14 cellular contexts compared by ENCODE assay signal in the genomic region with DNA sequence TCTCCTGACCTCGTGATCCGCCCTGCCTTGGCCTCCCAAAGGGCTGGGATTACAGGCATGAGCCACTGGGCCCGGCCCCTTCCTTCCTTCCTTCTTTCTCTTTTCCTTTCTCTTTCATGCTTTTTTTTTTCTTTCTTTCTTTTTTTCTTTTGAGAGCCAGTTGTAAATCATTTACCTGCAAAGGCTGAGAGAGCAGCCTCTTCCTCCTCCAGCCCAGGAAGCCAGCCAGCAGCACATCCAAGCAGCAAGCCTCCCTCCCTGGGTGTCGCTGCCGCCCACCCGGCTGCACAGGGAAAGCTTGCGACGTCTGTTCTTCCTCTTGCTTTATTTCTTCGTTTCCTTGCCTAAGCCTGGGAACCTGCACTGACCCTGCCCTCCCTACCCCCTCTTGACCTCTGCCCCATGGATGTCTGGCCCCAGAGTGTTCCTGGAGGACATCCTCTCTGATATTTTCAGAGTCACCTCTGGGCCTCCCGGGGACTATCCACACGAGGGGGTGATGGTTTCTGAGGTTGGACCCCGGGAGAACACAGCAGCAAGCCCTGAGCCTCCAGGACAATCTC.
DNase-seq lines count a peak whose midpoint lies in the region; ATAC-seq and TF ChIP-seq lines count a peak whose summit lies in the region.
"Had no signal": no experiment of that assay in that cellular context is flagged by ENCODE, and none has a peak within 500 bp of the region (broad histone marks: within the 10 kb centered on the region; RNA-seq: fewer than 3 reads in every experiment).

No MANE protein-coding gene starts in this region.

- H3K9me2 ChIP-seq in GM23338 (ENCODE audit: insufficient read depth) = no peaks in the 10 kb centered on the region

- H3K27ac Mint-ChIP-seq in CD14-positive monocyte (peak overlapping the region; percentile 29 to 84 (median 75)), GM23338 (no peak overlapping the region)
- H3K27ac Mint-ChIP-seq in dendritic cell treated with granulocyte-macrophage colony-stimulating factor and Interleukin-4, amounts not matched to agents 40 ng/mL and 50 ng/mL, for 4 days = no peak overlapping the region
- H3K27ac Mint-ChIP-seq: activated T-helper 17 cell treated with anti-CD3 and anti-CD28 coated beads, Interleukin-2, amount 50 U/mL, for 72 hours had no signal

- H4K20me1 ChIP-seq in GM23338 (replicated peaks; ENCODE audit: insufficient read depth) = no peaks in the 10 kb centered on the region

- H3K4me3 ChIP-seq in GM23338 (no peak overlapping the region), mucosa of rectum (ENCODE audit: low read length in 2 of 2) (peak overlapping the region in 1 of 2 donors; percentile 10), spleen (no peak overlapping the region)
- H3K4me3 ChIP-seq: heart left ventricle, lung had no signal

- DNase-seq in CD14-positive monocyte (ENCODE audit: low spot score) = no peak
- no peak for DNase-seq in GM23338 (ENCODE audit: low spot score)
- no peak for DNase-seq in activated T-cell treated with anti-CD3 and anti-CD28 coated beads, Interleukin-2, amount 50 U/mL, for 48 hours
- no peak for DNase-seq in spleen
- no peak for DNase-seq in foreskin keratinocyte
- DNase-seq in NCI-H1092 treated with DMSO at 0.1 percent for 48 hours (lab: John Stamatoyannopoulos, UW) = no peak
- DNase-seq: activated CD4-positive, alpha-beta T cell treated with anti-CD3 and anti-CD28 coated beads for 48 hours; heart left ventricle had no signal

- H3K4me2 ChIP-seq in GM23338 = no peak overlapping the region

- 18 to 29% (median 27%) methylated on average over 12 of the region's 12 CpGs for WGBS in spleen, 5 donors

- intact Hi-C loops in CD14-positive monocyte (cut with micrococcal nuclease) = no loop called here
- intact Hi-C loops in dendritic cell treated with granulocyte-macrophage colony-stimulating factor and Interleukin-4, amounts not matched to agents 40 ng/mL and 50 ng/mL, for 4 days (cut with micrococcal nuclease) = no loop called here
- intact Hi-C loops in spleen (cut with DNase I; ENCODE audit: low total_unique reads) = no loop called here

- no peaks in the 10 kb centered on the region for H3K27me3 ChIP-seq in GM23338 (ENCODE audit: insufficient read depth)
- H3K27me3 ChIP-seq in mucosa of rectum (ENCODE audit: control insufficient read depth in 2 of 2, insufficient read depth in 2 of 2, low read length in 2 of 2) = no peaks in the 10 kb centered on the region
- H3K27me3 ChIP-seq in spleen (replicated peaks in 1 of 7) = peaks cover 0 to 19% (median 0%) of the 10 kb centered on the region in 7 donors
- peaks cover 10% of the 10 kb centered on the region for H3K27me3 ChIP-seq in foreskin keratinocyte
- H3K27me3 ChIP-seq: heart left ventricle had no signal

- peak overlapping the region in 1 of 2 donors; percentile 48 for H3K9ac ChIP-seq in mucosa of rectum (ENCODE audit: low read depth in 1 of 2, low read length in 2 of 2)

- H3K36me3 Mint-ChIP-seq in CD14-positive monocyte = no peaks in the 10 kb centered on the region
- H3K36me3 Mint-ChIP-seq in GM23338 (ENCODE audit: low read depth) = no peaks in the 10 kb centered on the region
- H3K36me3 Mint-ChIP-seq in dendritic cell treated with granulocyte-macrophage colony-stimulating factor and Interleukin-4, amounts not matched to agents 40 ng/mL and 50 ng/mL, for 4 days (ENCODE audit: low read depth) = no peaks in the 10 kb centered on the region
- H3K36me3 Mint-ChIP-seq: brain had no signal

- ATAC-seq in GM23338 (no peak), foreskin keratinocyte (no peak)
- ATAC-seq: activated T-helper 17 cell treated with anti-CD3 and anti-CD28 coated beads, Interleukin-2, amount 50 U/mL, for 72 hours; heart left ventricle; SK-N-SH treated with all-trans-retinoic acid at 6 μM for 48 hours had no signal

- H3K9me3 ChIP-seq in mucosa of rectum (ENCODE audit: control insufficient read depth in 2 of 2, low read length in 2 of 2) (no peaks in the 10 kb centered on the region), spleen (no peaks in the 10 kb centered on the region)
- H3K9me3 ChIP-seq: heart left ventricle had no signal

- TF ChIP-seq CTCF in CD14-positive monocyte (IDR thresholded peaks at IDR 0.05) (no peak), GM23338 (conservative IDR thresholded peaks at IDR 0.05; ENCODE audit: low read depth in 2 of 2) (no peak), spleen (IDR thresholded peaks at IDR 0.05 in 8 of 11, conservative IDR thresholded peaks at IDR 0.05 in 3 of 11) (no peak), foreskin keratinocyte (conservative IDR thresholded peaks at IDR 0.05) (no peak)

- H3K27me3 Mint-ChIP-seq in CD14-positive monocyte (ENCODE audit: low read depth in 3 of 3) = peaks cover 0 to 7% (median 1%) of the 10 kb centered on the region in 3 donors
- peaks cover 5% of the 10 kb centered on the region for H3K27me3 Mint-ChIP-seq in GM23338 (ENCODE audit: insufficient read depth, low read depth, poor library complexity)
- peaks cover 10% of the 10 kb centered on the region for H3K27me3 Mint-ChIP-seq in dendritic cell treated with granulocyte-macrophage colony-stimulating factor and Interleukin-4, amounts not matched to agents 40 ng/mL and 50 ng/mL, for 4 days

- TF ChIP-seq POLR2A in spleen (IDR thresholded peaks at IDR 0.05) = no peak

- H3K27ac ChIP-seq in GM23338 (ENCODE audit: low read depth) = no peak overlapping the region
- peak overlapping the region; percentile 75 to 77 for H3K27ac ChIP-seq in mucosa of rectum (ENCODE audit: low read depth in 2 of 2, low read length in 2 of 2)
- H3K27ac ChIP-seq in spleen = no peak overlapping the region
- H3K27ac ChIP-seq in foreskin keratinocyte = no peak overlapping the region
- H3K27ac ChIP-seq: heart left ventricle had no signal

- H3K4me1 Mint-ChIP-seq in CD14-positive monocyte (peaks cover 23% of the 10 kb centered on the region), GM23338 (peaks cover 2% of the 10 kb centered on the region)
- H3K4me1 Mint-ChIP-seq in dendritic cell treated with granulocyte-macrophage colony-stimulating factor and Interleukin-4, amounts not matched to agents 40 ng/mL and 50 ng/mL, for 4 days (ENCODE audit: low read depth) = peaks cover 19% of the 10 kb centered on the region
- H3K4me1 Mint-ChIP-seq: activated T-helper 17 cell treated with anti-CD3 and anti-CD28 coated beads, Interleukin-2, amount 50 U/mL, for 72 hours had no signal

- H3K9me3 Mint-ChIP-seq in CD14-positive monocyte (peaks cover 0 to 2% (median 0%) of the 10 kb centered on the region in 7 donors), GM23338 (no peaks in the 10 kb centered on the region; the same call in 2 of the 3 replicates)
- H3K9me3 Mint-ChIP-seq in dendritic cell treated with granulocyte-macrophage colony-stimulating factor and Interleukin-4, amounts not matched to agents 40 ng/mL and 50 ng/mL, for 4 days = no peaks in the 10 kb centered on the region
- H3K9me3 Mint-ChIP-seq: activated T-helper 17 cell treated with anti-CD3 and anti-CD28 coated beads, Interleukin-2, amount 50 U/mL, for 72 hours had no signal

- H3K36me3 ChIP-seq in GM23338 (ENCODE audit: insufficient read depth) = no peaks in the 10 kb centered on the region
- H3K36me3 ChIP-seq in mucosa of rectum (ENCODE audit: control insufficient read depth in 2 of 2, insufficient read depth in 2 of 2, low read length in 2 of 2) = no peaks in the 10 kb centered on the region
- no peaks in the 10 kb centered on the region for H3K36me3 ChIP-seq in spleen
- H3K36me3 ChIP-seq: heart left ventricle had no signal

- peak overlapping the region; percentile 43; the same call in 1 of the 2 replicates for H2AFZ ChIP-seq in GM23338

- no peaks in the 10 kb centered on the region for H3K79me2 ChIP-seq in GM23338 (replicated peaks; ENCODE audit: insufficient read depth)

- peak overlapping the region; percentile 65 to 93 for H3K4me3 Mint-ChIP-seq in CD14-positive monocyte
- no peak overlapping the region for H3K4me3 Mint-ChIP-seq in GM23338
- H3K4me3 Mint-ChIP-seq in dendritic cell treated with granulocyte-macrophage colony-stimulating factor and Interleukin-4, amounts not matched to agents 40 ng/mL and 50 ng/mL, for 4 days = peak overlapping the region; percentile 1
- H3K4me3 Mint-ChIP-seq: activated T-helper 17 cell treated with anti-CD3 and anti-CD28 coated beads, Interleukin-2, amount 50 U/mL, for 72 hours had no signal

- no peaks in the 10 kb centered on the region for H3K4me1 ChIP-seq in GM23338 (ENCODE audit: insufficient read depth)
- H3K4me1 ChIP-seq in mucosa of rectum (ENCODE audit: control insufficient read depth in 2 of 2, insufficient read depth in 2 of 2, low read length in 2 of 2) = peaks cover 13 to 27% of the 10 kb centered on the region in 2 donors
- H3K4me1 ChIP-seq in spleen = peaks cover 7 to 29% (median 16%) of the 10 kb centered on the region in 6 donors
- H3K4me1 ChIP-seq in foreskin keratinocyte = no peaks in the 10 kb centered on the region

- 0 out of 2 replicates have a peak, but pooled peaks cover 3% of the 10 kb centered on the region for H3F3A ChIP-seq in GM23338 (replicated peaks; ENCODE audit: low read depth)

TF ChIP-seq in GM23338, 12 proteins besides CTCF, POLR2A, EP300 and RAD21 (continues in another document):
- TF ChIP-seq POLR2AphosphoS5 (IDR thresholded peaks at IDR 0.05; ENCODE audit: low read depth) = no peak
- TF ChIP-seq CREB1 (CRISPR knock-in tag; IDR thresholded peaks at IDR 0.05; ENCODE audit: low read depth) = no peak

Comparison
In these comparisons a context has a peak if more than half of its experiments do, and no peak if none do; other contexts are left out.
1. H3K27ac Mint-ChIP-seq: peak in CD14-positive monocyte (7 of 7); none in GM23338 (single experiment) and dendritic cell treated with granulocyte-macrophage colony-stimulating factor and Interleukin-4, amounts not matched to agents 40 ng/mL and 50 ng/mL, for 4 days (single experiment).
2. H3K27ac ChIP-seq: peak in mucosa of rectum (2 of 2); none in GM23338 (single experiment), spleen (0 of 8) and foreskin keratinocyte (single experiment).